8 cellular contexts compared by ENCODE assay signal in genomic region chr1:78005347-78005722, GRCh38. TPM values are rescaled to one million over a fixed set of nuclear protein-coding genes. Genes with fewer than 3 reads are reported as not detected.
DNase-seq lines count a peak whose midpoint lies in the region; ATAC-seq and TF ChIP-seq lines count a peak whose summit lies in the region.

No MANE protein-coding gene starts in this region.

- H3K4me3 ChIP-seq in GM12865 (ENCODE audit: low read depth, low read length) (peak overlapping the region; percentile 80), fibroblast of the aortic adventitia (ENCODE audit: low read depth, low read length) (peak overlapping the region; percentile 68)

- no peak for TF ChIP-seq CTCF in GM12865 (IDR thresholded peaks at IDR 0.05; ENCODE audit: insufficient read depth, low read depth, low read length, missing control alignments)
- no peak for TF ChIP-seq CTCF in fibroblast of the aortic adventitia (IDR thresholded peaks at IDR 0.05; ENCODE audit: insufficient read depth, low read length)

- H3K4me3 Mint-ChIP-seq in T-cell = peak overlapping the region; percentile 87 to 88 (median 87)

- no peaks in the 10 kb centered on the region for H3K27me3 Mint-ChIP-seq in T-cell

- no peaks in the 10 kb centered on the region for H3K36me3 Mint-ChIP-seq in T-cell

- DNase-seq in GM12865 (ENCODE audit: low read depth) (no peak), T-cell (no peak), fibroblast of the aortic adventitia (ENCODE audit: low read depth) (no peak), sciatic nerve (ENCODE audit: low spot score) (no peak), AG08395 (ENCODE audit: low spot score) (no peak), LoVo (ENCODE audit: low spot score) (no peak)

- peaks cover 46 to 51% (median 51%) of the 10 kb centered on the region in 3 donors for H3K4me1 Mint-ChIP-seq in T-cell

- intact Hi-C loops in sciatic nerve (cut with DNase I) = no loop called here

- H3K27ac Mint-ChIP-seq in T-cell = peak overlapping the region; percentile 97 to 99

- CTCF ChIA-PET in T-cell (lab: Charles Lee) = interaction anchor here (0.6 to 6.7 kb wide), 10 partner anchors 10 to 248 kb away, joined by 3 to 74 read pairs (median 8); partner anchors contain the start of gene FUBP1 (in 1 of the 2)

- ATAC-seq in T-cell (replicated peaks in 1 of 4) (no peak), sciatic nerve (peak; percentile 4), GM21529 (IDR thresholded peaks at IDR 0.05; ENCODE audit: unreplicated experiment) (no peak), GM19395 (IDR thresholded peaks at IDR 0.05; ENCODE audit: unreplicated experiment) (no peak)

- H3K9me3 Mint-ChIP-seq in T-cell = no peaks in the 10 kb centered on the region

- POLR2A ChIA-PET in T-cell (lab: Charles Lee) = interaction anchor here (0.6 to 4.7 kb wide), 29 partner anchors 9 to 322 kb away, joined by 3 to 183 read pairs (median 6); partner anchors contain the start of genes FUBP1 (in 2 of the 2), MIGA1 (in 2 of the 2) and ZZZ3 (in 1 of the 2)

RNA-seq across cellular contexts. Expression of gene DNAJB4, which starts 0.6 kb away (rescaled TPM):
- total RNA-seq in T-cell = 10 to 100 TPM in 4 of 5 donors, 1 to 10 TPM in 1; 10.0 to 19.6 (median 12.2) TPM
- 42.0 and 52.7 TPM in 2 replicates for total RNA-seq in fibroblast of the aortic adventitia (ENCODE audit: low replicate concordance)
- 87.0 TPM for total RNA-seq in sciatic nerve

RNA-seq across cellular contexts. Expression of gene FUBP1, which starts 26.5 kb away (rescaled TPM):
- total RNA-seq in T-cell = 100 to 1,000 TPM; 180 to 224 (median 194) TPM
- 32.4 and 87.7 TPM in 2 replicates for total RNA-seq in fibroblast of the aortic adventitia (ENCODE audit: low replicate concordance)
- total RNA-seq in sciatic nerve = 141 TPM

RNA-seq across cellular contexts. Expression of gene GIPC2, which starts 40.4 kb away (rescaled TPM):
- total RNA-seq in T-cell (under 1 TPM; 0.09 to 0.19 (median 0.16) TPM), fibroblast of the aortic adventitia (ENCODE audit: low replicate concordance) (0.63 and 0.74 TPM in 2 replicates), sciatic nerve (4.0 TPM)
